ENCODE assay signal across 1 cellular context in the genomic region with DNA sequence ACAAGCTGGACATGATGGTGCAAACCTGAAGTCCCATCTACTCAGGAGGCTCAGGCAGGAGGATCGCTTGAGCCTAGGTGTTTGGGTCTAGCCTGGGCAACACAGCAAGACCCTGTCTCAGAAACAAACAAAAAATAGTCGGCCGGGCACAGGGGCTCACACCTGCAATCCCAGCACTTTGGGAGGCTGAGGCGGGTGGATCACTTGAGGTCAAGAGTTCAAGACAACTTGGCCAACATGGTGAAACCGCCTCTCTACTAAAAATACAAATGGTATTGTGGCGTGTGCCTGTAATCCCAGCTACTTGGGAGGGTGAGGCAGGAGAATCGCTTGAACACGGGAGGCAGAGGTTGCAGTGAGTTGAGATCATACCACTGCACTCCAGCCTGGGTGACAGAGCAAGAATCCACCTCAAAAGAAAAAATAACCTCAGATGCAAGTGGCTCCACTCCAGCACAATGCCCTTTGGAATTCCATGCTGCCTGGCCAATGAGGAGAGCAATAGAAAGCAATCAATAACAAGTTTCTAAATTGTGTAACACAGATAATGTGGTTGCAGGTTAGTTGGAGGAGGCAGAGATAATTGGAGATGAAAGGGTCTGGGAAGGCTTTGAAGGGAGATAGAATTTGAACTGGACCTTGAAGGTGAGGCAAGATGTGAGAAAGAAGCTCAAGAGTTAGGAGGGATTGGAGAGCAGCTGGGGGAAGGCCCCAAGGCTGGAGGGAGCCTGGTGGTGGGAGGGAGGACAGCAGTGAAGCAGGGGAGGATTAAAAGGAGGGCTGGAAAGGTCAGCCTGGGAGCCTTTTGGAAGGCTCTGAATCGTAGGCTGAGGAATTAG.
TF ChIP-seq lines count a peak whose summit lies in the region.

No MANE protein-coding gene starts in this region.

TF ChIP-seq in IMR-90, 13 proteins besides CTCF, POLR2A, EP300 and RAD21:
- TF ChIP-seq ELK1 (IDR thresholded peaks at IDR 0.05; ENCODE audit: borderline replicate concordance, low read depth, low read length) (no peak), CHD1 (IDR thresholded peaks at IDR 0.05; ENCODE audit: low read depth, low read length) (no peak), MAFK (IDR thresholded peaks at IDR 0.05; ENCODE audit: low read depth, low read length) (no peak), MAZ (IDR thresholded peaks at IDR 0.05; ENCODE audit: borderline replicate concordance, low read depth, low read length) (no peak), SMC3 (IDR thresholded peaks at IDR 0.05; ENCODE audit: low read depth, low read length) (no peak), RCOR1 (IDR thresholded peaks at IDR 0.05; ENCODE audit: insufficient replicate concordance, low read length) (no peak), MXI1 (IDR thresholded peaks at IDR 0.05; ENCODE audit: borderline replicate concordance, low read depth, low read length) (no peak), FOS (IDR thresholded peaks at IDR 0.05; ENCODE audit: low read depth, low read length) (no peak), CEBPB (IDR thresholded peaks at IDR 0.05; ENCODE audit: low read depth, low read length) (no peak), USF2 (IDR thresholded peaks at IDR 0.05; ENCODE audit: low read depth, low read length) (no peak), NFE2L2 (IDR thresholded peaks at IDR 0.05; ENCODE audit: low read depth, low read length) (no peak), BHLHE40 (IDR thresholded peaks at IDR 0.05; ENCODE audit: low read depth, low read length) (no peak), RFX5 (IDR thresholded peaks at IDR 0.05; ENCODE audit: low read depth, low read length) (no peak)
